ENCODE assay signal across 8 cellular contexts in genomic region chr2:161134547-161135518, GRCh38. TPM values are rescaled to one million over a fixed set of nuclear protein-coding genes. Genes with fewer than 3 reads are reported as not detected.
DNase-seq lines count a peak whose midpoint lies in the region; ATAC-seq and TF ChIP-seq lines count a peak whose summit lies in the region.

No MANE protein-coding gene starts in this region.

- DNase-seq in Ammon's horn (ENCODE audit: low spot score): peak; percentile 48
- peak in 1 of 3 donors; percentile 55 for DNase-seq in mucosa of descending colon
- DNase-seq in effector CD8-positive, alpha-beta T cell (lab: John Stamatoyannopoulos, UW): no peak
- DNase-seq in T1000 (lab: John Stamatoyannopoulos, UW): no peak

- TF ChIP-seq CTCF in brain (conservative IDR thresholded peaks at IDR 0.05): no peak
- no peak for TF ChIP-seq CTCF in mucosa of descending colon (IDR thresholded peaks at IDR 0.05)

- H3K27ac Mint-ChIP-seq in brain: peak overlapping the region in 3 of 5 experiments; percentile 49 to 74 (median 56)

- peaks cover 4% of the 10 kb centered on the region for H3K27me3 Mint-ChIP-seq in brain

- H3K36me3 ChIP-seq in KOPT-K1 (ENCODE audit: insufficient read depth, low read length) (no peaks in the 10 kb centered on the region), mucosa of descending colon (ENCODE audit: low read depth) (no peaks in the 10 kb centered on the region)

- H3K36me3 Mint-ChIP-seq in brain: no peaks in the 10 kb centered on the region

- peak overlapping the region; percentile 5 for H3K27ac ChIP-seq in KOPT-K1 (ENCODE audit: low read depth, low read length, poor library complexity, severe bottlenecking)

- H3K9me3 ChIP-seq in KOPT-K1 (ENCODE audit: insufficient read depth, low read length, poor library complexity, severe bottlenecking) (peaks cover 4% of the 10 kb centered on the region), mucosa of descending colon (no peaks in the 10 kb centered on the region)

- no peak overlapping the region for H3K4me3 ChIP-seq in mucosa of descending colon

- peak overlapping the region in 3 of 5 experiments; percentile 9 to 73 (median 41) for H3K4me3 Mint-ChIP-seq in brain

- ATAC-seq in mucosa of descending colon (peak; percentile 32), GM19023 (IDR thresholded peaks at IDR 0.05; ENCODE audit: unreplicated experiment) (no peak), HG02870 (IDR thresholded peaks at IDR 0.05; ENCODE audit: unreplicated experiment) (no peak)

- H3K9me3 Mint-ChIP-seq in brain: peaks cover 0 to 7% (median 0%) of the 10 kb centered on the region in 5 experiments

- peaks cover 25% of the 10 kb centered on the region for H3K4me1 Mint-ChIP-seq in brain

- intact Hi-C loops in mucosa of descending colon (cut with DNase I, micrococcal nuclease): no loop called here

- H3K4me1 ChIP-seq in mucosa of descending colon (ENCODE audit: low read depth): peaks cover 7% of the 10 kb centered on the region

RNA-seq across cellular contexts. Expression of gene TANK, which starts 25.4 kb away (rescaled TPM):
- polyA plus RNA-seq in brain (ENCODE audit: insufficient read depth, low read depth, low replicate concordance): 13.1 TPM
- 10 to 100 TPM; 57.2 to 77.6 (median 57.2) TPM for total RNA-seq in mucosa of descending colon
